ENCODE assay signal across 17 cellular contexts in the genomic region with DNA sequence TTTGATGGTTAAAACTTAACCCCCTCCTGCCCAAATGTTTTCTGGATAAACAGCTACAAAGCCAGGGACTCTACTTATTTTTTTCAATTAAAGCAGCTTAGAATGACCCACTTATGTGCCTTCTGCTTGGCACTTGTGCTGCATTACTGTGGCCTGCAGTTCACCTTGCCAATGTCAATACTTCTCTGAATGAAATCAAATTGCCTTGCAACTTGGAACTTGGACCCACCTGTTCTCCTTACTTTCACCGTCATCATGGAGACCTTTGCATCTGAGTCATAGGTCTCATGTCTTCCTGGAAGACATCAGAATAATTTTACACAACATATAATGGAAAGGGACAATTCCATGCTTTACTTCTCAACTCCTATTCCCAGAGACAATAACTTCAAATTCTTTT.
DNase-seq lines count a peak whose midpoint lies in the region; ATAC-seq, FAIRE-seq and TF ChIP-seq lines count a peak whose summit lies in the region.
"Had no signal": no experiment of that assay in that cellular context is flagged by ENCODE, and none has a peak within 500 bp of the region (broad histone marks: within the 10 kb centered on the region; RNA-seq: fewer than 3 reads in every experiment).

No MANE protein-coding gene starts in this region.

- H3K27me3 ChIP-seq in heart left ventricle, result no peaks in the 10 kb centered on the region
- no peaks in the 10 kb centered on the region for H3K27me3 ChIP-seq in left lung
- no peaks in the 10 kb centered on the region for H3K27me3 ChIP-seq in psoas muscle (ENCODE audit: insufficient read depth in 3 of 3, low read length in 2 of 3)
- 0 out of 2 replicates have a peak, but pooled peaks cover 2% of the 10 kb centered on the region for H3K27me3 ChIP-seq in HAP-1 (ENCODE audit: low read depth)
- H3K27me3 ChIP-seq: Peyer's patch had no signal

- FAIRE-seq in urothelium cell line (lab: Jason Lieb, UNC), result peak; percentile 55
- FAIRE-seq: A204.1, GM18507 had no signal

- H3K4me1 ChIP-seq in heart left ventricle (peaks cover 0 to 62% (median 12%) of the 10 kb centered on the region in 12 donors), left lung (no peaks in the 10 kb centered on the region), psoas muscle (peaks cover 18% of the 10 kb centered on the region), HAP-1 (no peaks in the 10 kb centered on the region)
- H3K4me1 ChIP-seq: Peyer's patch had no signal

- TF ChIP-seq POLR2A in heart left ventricle (IDR thresholded peaks at IDR 0.05), result no peak

- intact Hi-C loops in heart left ventricle (cut with DNase I) (no loop called here), Right ventricle myocardium inferior (cut with DNase I) (no loop called here), left lung (cut with DNase I) (no loop called here), psoas muscle (cut with DNase I) (loop anchor here in 1 of 2 donors (10.0 kb wide), 1 partner anchor 56 kb away; no protein-coding TSS in a partner anchor)

- H3K27ac ChIP-seq in heart left ventricle (peak overlapping the region; percentile 28 to 98 (median 87)), left lung (no peak overlapping the region), psoas muscle (no peak overlapping the region)

- ATAC-seq in heart left ventricle (no peak), Right ventricle myocardium inferior (no peak), left lung (peak; percentile 31), psoas muscle (no peak)

- 80 to 89% (median 88%) methylated on average over 1 of the region's 1 CpG for WGBS in heart left ventricle, 4 donors
- WGBS in psoas muscle, 3 donors, result 41 to 72% (median 48%) methylated on average over 1 of the region's 1 CpG

- H3K36me3 ChIP-seq in heart left ventricle (no peaks in the 10 kb centered on the region), left lung (no peaks in the 10 kb centered on the region), psoas muscle (ENCODE audit: insufficient read depth in 1 of 2, low read depth in 1 of 2) (no peaks in the 10 kb centered on the region), HAP-1 (replicated peaks) (no peaks in the 10 kb centered on the region)
- H3K36me3 ChIP-seq: Peyer's patch had no signal

- DNase-seq in heart left ventricle (no peak), Right ventricle myocardium inferior (ENCODE audit: missing footprints) (no peak), NCI-H2196 treated with DMSO at 0.1 percent for 48 hours (lab: John Stamatoyannopoulos, UW; ENCODE audit: unreplicated experiment) (peak; percentile 49), left lung (no peak), urothelium cell line (ENCODE audit: low spot score) (no peak), psoas muscle (no peak), HAP-1 (ENCODE audit: low spot score in 2 of 2) (no peak)
- no peak for DNase-seq in activated effector memory CD4-positive, alpha-beta T cell treated with Interleukin-2 at 50 U/mL for 16 hours
- DNase-seq: COR-L47, HCEC 1CT, IMR-90, NCI-H1436 treated with DMSO at 0.1 percent for 48 hours, NCI-H69, SIG-M5 had no signal

- TF ChIP-seq CTCF in heart left ventricle (IDR thresholded peaks at IDR 0.05), result no peak
- TF ChIP-seq CTCF in left lung (IDR thresholded peaks at IDR 0.05), result no peak
- no peak for TF ChIP-seq CTCF in psoas muscle (IDR thresholded peaks at IDR 0.05)

- peaks cover 0 to 28% (median 15%) of the 10 kb centered on the region in 12 donors for H3K9me3 ChIP-seq in heart left ventricle
- peaks cover 0 to 16% of the 10 kb centered on the region in 2 donors for H3K9me3 ChIP-seq in left lung
- peaks cover 8% of the 10 kb centered on the region for H3K9me3 ChIP-seq in psoas muscle
- 0 out of 2 replicates have a peak, but pooled peaks cover 4% of the 10 kb centered on the region for H3K9me3 ChIP-seq in HAP-1
- H3K9me3 ChIP-seq: Peyer's patch had no signal

- no peak overlapping the region for H3K4me3 ChIP-seq in heart left ventricle
- no peak overlapping the region for H3K4me3 ChIP-seq in left lung
- H3K4me3 ChIP-seq in psoas muscle, result no peak overlapping the region
- H3K4me3 ChIP-seq in HAP-1, result no peak overlapping the region
- H3K4me3 ChIP-seq: Peyer's patch had no signal

- in situ Hi-C loops in HAP-1 (cut with MboI; ENCODE audit: low sequenced_read_pairs), result no loop called here

Comparison
In these comparisons a context has a peak if more than half of its experiments do, and no peak if none do; other contexts are left out.
1. H3K27ac ChIP-seq: peak in heart left ventricle (12 of 12); none in left lung (0 of 2) and psoas muscle (single experiment).